Comparison of ENCODE assay signal across 41 cellular contexts in genomic region chr17:62090868-62091267, GRCh38.
"Had no signal": no experiment of that assay in that cellular context is flagged by ENCODE, and none has a peak within 500 bp of the region (broad histone marks: within the 10 kb centered on the region; RNA-seq: fewer than 3 reads in every experiment).

No MANE protein-coding gene starts in this region.

- H3K9me3 ChIP-seq: adrenal gland, ascending aorta, body of pancreas, breast epithelium had no signal

- ATAC-seq: activated naive CD4-positive, alpha-beta T cell treated with anti-CD3 and anti-CD28 coated beads, Interleukin-2, amount 50 U/mL, for 72 hours; activated naive CD8-positive, alpha-beta T cell treated with anti-CD3 and anti-CD28 coated beads, Interleukin-2, amount 50 U/mL, for 24 hours; activated T-cell treated with anti-CD3 and anti-CD28 coated beads, Interleukin-2, amount 50 U/mL, for 4 hours; activated T-cell treated with anti-CD3 and anti-CD28 coated beads, Interleukin-2, amount 50 U/mL, for 72 hours; activated T-helper 17 cell treated with anti-CD3 and anti-CD28 coated beads, Interleukin-2, amount 50 U/mL, for 72 hours had no signal

- H3K9me3 Mint-ChIP-seq: activated naive CD4-positive, alpha-beta T cell treated with anti-CD3 and anti-CD28 coated beads for 36 hours; activated naive CD4-positive, alpha-beta T cell treated with anti-CD3 and anti-CD28 coated beads, Interleukin-2, amount 10 ng/mL, durations not matched to agents 7 days and 5 days; activated naive CD4-positive, alpha-beta T cell treated with anti-CD3 and anti-CD28 coated beads, Interleukin-2, amount 50 U/mL, for 24 hours; activated naive CD8-positive, alpha-beta T cell treated with anti-CD3 and anti-CD28 coated beads for 36 hours; activated naive CD8-positive, alpha-beta T cell treated with anti-CD3 and anti-CD28 coated beads, Interleukin-2, amount 10 ng/mL, durations not matched to agents 7 days and 5 days; activated naive CD8-positive, alpha-beta T cell treated with anti-CD3 and anti-CD28 coated beads, Interleukin-2, amount 50 U/mL, for 24 hours; activated T-cell treated with anti-CD3 and anti-CD28 coated beads, Interleukin-2, amount 50 U/mL, for 24 hours; activated T-cell treated with anti-CD3 and anti-CD28 coated beads, Interleukin-2, amount 50 U/mL, for 4 hours; activated T-cell treated with anti-CD3 and anti-CD28 coated beads, Interleukin-2, amount 50 U/mL, for 72 hours; activated T-helper 1 cell treated with anti-CD3 and anti-CD28 coated beads, Interleukin-12 subunit alpha, Interleukin-12 subunit beta, Interleukin-2, Interleukin-4 antibody, amounts not matched to agents 30 ng/mL and 10 ng/mL and 1 ng/mL, durations not matched to agents 14 hours and 24 hours and 36 hours; activated T-helper 17 cell treated with anti-CD3 and anti-CD28 coated beads, Interleukin-2, amount 50 U/mL, for 72 hours; activated T-helper 2 cell treated with anti-CD3 and anti-CD28 coated beads, Interferon-gamma antibody, Interleukin-2, Interleukin-4, amounts not matched to agents 10 μg/mL and 5 μg/mL and 100 μg/mL, durations not matched to agents 14 hours and 24 hours and 36 hours; brain; central memory CD8-positive, alpha-beta T cell had no signal

- H3K27ac Mint-ChIP-seq: activated naive CD4-positive, alpha-beta T cell treated with anti-CD3 and anti-CD28 coated beads for 36 hours; activated naive CD4-positive, alpha-beta T cell treated with anti-CD3 and anti-CD28 coated beads, Interleukin-2, amount 10 ng/mL, durations not matched to agents 7 days and 5 days; activated naive CD4-positive, alpha-beta T cell treated with anti-CD3 and anti-CD28 coated beads, Interleukin-2, amount 50 U/mL, for 24 hours; activated naive CD4-positive, alpha-beta T cell treated with anti-CD3 and anti-CD28 coated beads, Interleukin-2, amount 50 U/mL, for 72 hours; activated naive CD8-positive, alpha-beta T cell; activated naive CD8-positive, alpha-beta T cell treated with anti-CD3 and anti-CD28 coated beads for 36 hours; activated naive CD8-positive, alpha-beta T cell treated with anti-CD3 and anti-CD28 coated beads, Interleukin-2, amount 10 ng/mL, durations not matched to agents 7 days and 5 days; activated naive CD8-positive, alpha-beta T cell treated with anti-CD3 and anti-CD28 coated beads, Interleukin-2, amount 50 U/mL, for 24 hours; activated T-cell treated with anti-CD3 and anti-CD28 coated beads, Interleukin-2, amount 50 U/mL, for 24 hours; activated T-cell treated with anti-CD3 and anti-CD28 coated beads, Interleukin-2, amount 50 U/mL, for 72 hours; activated T-helper 1 cell treated with anti-CD3 and anti-CD28 coated beads, Interleukin-12 subunit alpha, Interleukin-12 subunit beta, Interleukin-2, Interleukin-4 antibody, amounts not matched to agents 30 ng/mL and 10 ng/mL and 1 ng/mL, durations not matched to agents 14 hours and 24 hours and 36 hours; activated T-helper 2 cell treated with anti-CD3 and anti-CD28 coated beads, Interferon-gamma antibody, Interleukin-2, Interleukin-4, amounts not matched to agents 10 μg/mL and 5 μg/mL and 100 μg/mL, durations not matched to agents 14 hours and 24 hours and 36 hours; brain had no signal

- DNase-seq: activated effector memory CD4-positive, alpha-beta T cell treated with anti-CD3 and anti-CD28 coated beads, Interleukin-2, amount 50 U/mL, for 16 hours; activated effector memory CD4-positive, alpha-beta T cell treated with Interleukin-2 at 50 U/mL for 16 hours; activated gamma-delta T cell; activated gamma-delta T cell treated with Interleukin-2 at 50 U/mL for 16 hours; activated naive CD4-positive, alpha-beta T cell; activated naive CD4-positive, alpha-beta T cell treated with anti-CD3 and anti-CD28 coated beads for 36 hours; activated naive CD4-positive, alpha-beta T cell treated with anti-CD3 and anti-CD28 coated beads, Interleukin-2, amount 10 ng/mL, durations not matched to agents 7 days and 5 days; activated naive CD4-positive, alpha-beta T cell treated with anti-CD3 and anti-CD28 coated beads, Interleukin-2, amount 50 U/mL, for 16 hours; activated naive CD4-positive, alpha-beta T cell treated with Interleukin-2 at 50 U/mL for 16 hours; activated naive CD8-positive, alpha-beta T cell treated with anti-CD3 and anti-CD28 coated beads for 36 hours; activated naive CD8-positive, alpha-beta T cell treated with anti-CD3 and anti-CD28 coated beads, Interleukin-2, amount 10 ng/mL, durations not matched to agents 7 days and 5 days; activated naive CD8-positive, alpha-beta T cell treated with anti-CD3 and anti-CD28 coated beads, Interleukin-2, amount 50 U/mL, for 24 hours; activated T-cell treated with anti-CD3 and anti-CD28 coated beads for 4 hours; activated T-cell treated with anti-CD3 and anti-CD28 coated beads, Interleukin-2, amount 50 U/mL, for 1 hour; activated T-cell treated with anti-CD3 and anti-CD28 coated beads, Interleukin-2, amount 50 U/mL, for 24 hours; activated T-cell treated with anti-CD3 and anti-CD28 coated beads, Interleukin-2, amount 50 U/mL, for 4 hours; activated T-cell treated with anti-CD3 and anti-CD28 coated beads, Interleukin-2, amount 50 U/mL, for 48 hours; activated T-cell treated with anti-CD3 and anti-CD28 coated beads, Interleukin-2, amount 50 U/mL, for 72 hours; adrenal gland; amniotic stem cell; amygdala; anterior cingulate cortex; aorta; brain microvascular endothelial cell; caudate nucleus; central memory CD4-positive, alpha-beta T cell; cerebellar nuclear complex had no signal

- FAIRE-seq: astrocyte, bronchial epithelial cell had no signal

- H3K4me3 Mint-ChIP-seq: activated naive CD4-positive, alpha-beta T cell treated with anti-CD3 and anti-CD28 coated beads for 36 hours; activated naive CD4-positive, alpha-beta T cell treated with anti-CD3 and anti-CD28 coated beads, Interleukin-2, amount 10 ng/mL, durations not matched to agents 7 days and 5 days; activated naive CD4-positive, alpha-beta T cell treated with anti-CD3 and anti-CD28 coated beads, Interleukin-2, amount 50 U/mL, for 24 hours; activated naive CD8-positive, alpha-beta T cell; activated naive CD8-positive, alpha-beta T cell treated with anti-CD3 and anti-CD28 coated beads for 36 hours; activated naive CD8-positive, alpha-beta T cell treated with anti-CD3 and anti-CD28 coated beads, Interleukin-2, amount 10 ng/mL, durations not matched to agents 7 days and 5 days; activated naive CD8-positive, alpha-beta T cell treated with anti-CD3 and anti-CD28 coated beads, Interleukin-2, amount 50 U/mL, for 24 hours; activated T-cell treated with anti-CD3 and anti-CD28 coated beads, Interleukin-2, amount 50 U/mL, for 24 hours; activated T-cell treated with anti-CD3 and anti-CD28 coated beads, Interleukin-2, amount 50 U/mL, for 4 hours; activated T-cell treated with anti-CD3 and anti-CD28 coated beads, Interleukin-2, amount 50 U/mL, for 72 hours; activated T-helper 1 cell treated with anti-CD3 and anti-CD28 coated beads, Interleukin-12 subunit alpha, Interleukin-12 subunit beta, Interleukin-2, Interleukin-4 antibody, amounts not matched to agents 30 ng/mL and 10 ng/mL and 1 ng/mL, durations not matched to agents 14 hours and 24 hours and 36 hours; activated T-helper 17 cell treated with anti-CD3 and anti-CD28 coated beads, Interleukin-2, amount 50 U/mL, for 72 hours; brain; central memory CD8-positive, alpha-beta T cell had no signal

- H3K27me3 Mint-ChIP-seq: activated naive CD8-positive, alpha-beta T cell treated with anti-CD3 and anti-CD28 coated beads for 36 hours; activated naive CD8-positive, alpha-beta T cell treated with anti-CD3 and anti-CD28 coated beads, Interleukin-2, amount 50 U/mL, for 24 hours; activated T-cell treated with anti-CD3 and anti-CD28 coated beads, Interleukin-2, amount 50 U/mL, for 24 hours; activated T-helper 17 cell treated with anti-CD3 and anti-CD28 coated beads, Interleukin-2, amount 50 U/mL, for 72 hours; central memory CD8-positive, alpha-beta T cell had no signal

- H3K4me1 ChIP-seq: ascending aorta, breast epithelium had no signal

- H3K27me3 ChIP-seq: adrenal gland, ascending aorta, body of pancreas, brain microvascular endothelial cell, breast epithelium, cardiac muscle cell had no signal

- H3K4me3 ChIP-seq: adrenal gland, ascending aorta, body of pancreas, breast epithelium, cardiac muscle cell had no signal

- H3K27ac ChIP-seq: adrenal gland, ascending aorta, brain microvascular endothelial cell, breast epithelium, cardiac muscle cell had no signal

- H3K4me1 Mint-ChIP-seq: brain; central memory CD8-positive, alpha-beta T cell had no signal

- H3K36me3 ChIP-seq: adrenal gland, ascending aorta, brain microvascular endothelial cell, breast epithelium, cardiac muscle cell had no signal

- H3K36me3 Mint-ChIP-seq: activated naive CD4-positive, alpha-beta T cell treated with anti-CD3 and anti-CD28 coated beads, Interleukin-2, amount 10 ng/mL, durations not matched to agents 7 days and 5 days; activated naive CD4-positive, alpha-beta T cell treated with anti-CD3 and anti-CD28 coated beads, Interleukin-2, amount 50 U/mL, for 24 hours; activated naive CD4-positive, alpha-beta T cell treated with anti-CD3 and anti-CD28 coated beads, Interleukin-2, amount 50 U/mL, for 72 hours; activated naive CD8-positive, alpha-beta T cell; activated naive CD8-positive, alpha-beta T cell treated with anti-CD3 and anti-CD28 coated beads for 36 hours; activated naive CD8-positive, alpha-beta T cell treated with anti-CD3 and anti-CD28 coated beads, Interleukin-2, amount 10 ng/mL, durations not matched to agents 7 days and 5 days; brain had no signal
